In genomic region chr6:132777881-132778280, GRCh38 we compare ENCODE assay signal across 7 cellular contexts. TPM values are rescaled to one million over a fixed set of nuclear protein-coding genes. Genes with fewer than 3 reads are reported as not detected.
"Had no signal": no experiment of that assay in that cellular context is flagged by ENCODE, and none has a peak within 500 bp of the region (broad histone marks: within the 10 kb centered on the region; RNA-seq: fewer than 3 reads in every experiment).

No MANE protein-coding gene starts in this region.

RNA-seq across cellular contexts. Expression of gene VNN2, which starts 20.2 kb away (rescaled TPM):
- total RNA-seq: dermis blood vessel endothelial cell, dermis microvascular lymphatic vessel endothelial cell, endodermal cell, endothelial cell of umbilical vein, fibroblast of villous mesenchyme, foreskin keratinocyte, glomerular endothelial cell had no signal
- polyA plus RNA-seq: endothelial cell of umbilical vein, foreskin keratinocyte had no signal
